In the genomic region with DNA sequence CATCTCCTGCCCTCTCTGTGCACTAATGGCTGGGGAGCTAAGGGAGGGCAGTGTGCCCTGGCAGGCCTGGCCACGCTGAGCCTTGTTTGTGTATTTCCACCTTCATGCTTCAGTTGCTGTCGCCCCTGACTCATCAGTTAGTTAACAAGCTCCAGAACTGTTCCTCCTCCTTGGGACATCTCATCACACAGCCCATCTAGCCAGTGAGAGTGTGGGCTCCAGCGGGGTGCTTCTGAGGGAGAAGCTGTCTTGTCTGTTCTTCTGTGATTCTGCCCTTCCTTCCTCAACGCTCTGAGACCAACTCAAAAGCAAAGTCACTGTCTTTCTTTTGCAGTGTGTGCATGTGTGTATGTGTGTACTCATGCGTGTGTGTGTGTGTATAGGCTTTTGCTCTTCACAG, we compare ENCODE assay signal across 2 cellular contexts.
A peak's percentile ranks its signal among the peaks of the same experiment; 100 is the strongest.
TF ChIP-seq lines count a peak whose summit lies in the region.

No MANE protein-coding gene starts in this region.

TF ChIP-seq in GM12891, 5 proteins besides CTCF, POLR2A, EP300 and RAD21 (continued from another document):
- TF ChIP-seq TAF1 (IDR thresholded peaks at IDR 0.05; ENCODE audit: low read depth, low read length) (no peak), POLR2AphosphoS5 (IDR thresholded peaks at IDR 0.05; ENCODE audit: low read depth, low read length) (no peak), PAX5 (IDR thresholded peaks at IDR 0.05; ENCODE audit: insufficient read depth, low read length, severe bottlenecking) (no peak)

TF ChIP-seq in K562, 482 proteins besides CTCF, POLR2A, EP300 and RAD21 (continued from another document and continues in another):
- TF ChIP-seq MEIS2 (IDR thresholded peaks at IDR 0.05; ENCODE audit: partially characterized antibody) (no peak), ZNF696 (CRISPR knock-in tag; conservative IDR thresholded peaks at IDR 0.05) (no peak), DACH1 (IDR thresholded peaks at IDR 0.05; ENCODE audit: partially characterized antibody) (no peak), ARNT (IDR thresholded peaks at IDR 0.05) (no peak), TRIM24 (IDR thresholded peaks at IDR 0.05) (no peak), ZNF507 (tag; conservative IDR thresholded peaks at IDR 0.05) (no peak), DNMT1 (IDR thresholded peaks at IDR 0.05) (no peak), CEBPG (CRISPR knock-in tag; IDR thresholded peaks at IDR 0.05) (no peak), CEBPG (tag; conservative IDR thresholded peaks at IDR 0.05 in 1 of 2, IDR thresholded peaks at IDR 0.05 in 1 of 2) (no peak), SNRNP70 (optimal IDR thresholded peaks at IDR 0.05; ENCODE audit: low read depth, low read length) (no peak), RBBP5 (IDR thresholded peaks at IDR 0.05; ENCODE audit: borderline replicate concordance, insufficient read depth, low read length, poor library complexity, severe bottlenecking) (no peak), CBFA2T3 (IDR thresholded peaks at IDR 0.05) (peak; percentile 23; the same call in 1 of the 2 replicates), NCOA1 (IDR thresholded peaks at IDR 0.05; ENCODE audit: low read depth) (no peak), PPARD (CRISPR knock-in tag; IDR thresholded peaks at IDR 0.05) (no peak), KDM1A (IDR thresholded peaks at IDR 0.05) (peak in 1 of 2 experiments; percentile 13; a peak in 1 of 4 replicates), CBX3 (IDR thresholded peaks at IDR 0.05; ENCODE audit: borderline replicate concordance in 1 of 2, low read length in 2 of 2) (no peak), ZNF586 (CRISPR knock-in tag; conservative IDR thresholded peaks at IDR 0.05) (no peak), NFE2 (IDR thresholded peaks at IDR 0.05; ENCODE audit: low read depth) (0 out of 2 replicates have a peak, but pooled peaks have one; percentile 18), SMARCB1 (IDR thresholded peaks at IDR 0.05; ENCODE audit: insufficient read length, low read depth) (no peak), ZNF274 (IDR thresholded peaks at IDR 0.05; ENCODE audit: borderline replicate concordance, low read depth, low read length) (no peak), ZNF830 (CRISPR knock-in tag; IDR thresholded peaks at IDR 0.05) (no peak), ZNF124 (CRISPR knock-in tag; IDR thresholded peaks at IDR 0.05) (no peak), CTBP1 (IDR thresholded peaks at IDR 0.05; ENCODE audit: borderline replicate concordance) (peak; percentile 25; the same call in 1 of the 2 replicates), ZNF717 (CRISPR knock-in tag; IDR thresholded peaks at IDR 0.05) (no peak), ZNF408 (CRISPR knock-in tag; IDR thresholded peaks at IDR 0.05; ENCODE audit: low read depth) (no peak), DMBX1 (CRISPR knock-in tag; IDR thresholded peaks at IDR 0.05; ENCODE audit: borderline replicate concordance) (0 out of 2 replicates have a peak, but pooled peaks have one; percentile 26), ZNF668 (CRISPR knock-in tag; IDR thresholded peaks at IDR 0.05) (no peak), U2AF1 (optimal IDR thresholded peaks at IDR 0.05; ENCODE audit: low read depth, low read length) (no peak), TCF3 (CRISPR knock-in tag; IDR thresholded peaks at IDR 0.05) (peak; percentile 28; the same call in 1 of the 2 replicates), ZNF197 (CRISPR knock-in tag; IDR thresholded peaks at IDR 0.05; ENCODE audit: low read depth) (no peak), ZFP1 (CRISPR knock-in tag; IDR thresholded peaks at IDR 0.05) (no peak), MAFK (IDR thresholded peaks at IDR 0.05; ENCODE audit: low read length) (no peak)
- TF ChIP-seq, protein P1, sequence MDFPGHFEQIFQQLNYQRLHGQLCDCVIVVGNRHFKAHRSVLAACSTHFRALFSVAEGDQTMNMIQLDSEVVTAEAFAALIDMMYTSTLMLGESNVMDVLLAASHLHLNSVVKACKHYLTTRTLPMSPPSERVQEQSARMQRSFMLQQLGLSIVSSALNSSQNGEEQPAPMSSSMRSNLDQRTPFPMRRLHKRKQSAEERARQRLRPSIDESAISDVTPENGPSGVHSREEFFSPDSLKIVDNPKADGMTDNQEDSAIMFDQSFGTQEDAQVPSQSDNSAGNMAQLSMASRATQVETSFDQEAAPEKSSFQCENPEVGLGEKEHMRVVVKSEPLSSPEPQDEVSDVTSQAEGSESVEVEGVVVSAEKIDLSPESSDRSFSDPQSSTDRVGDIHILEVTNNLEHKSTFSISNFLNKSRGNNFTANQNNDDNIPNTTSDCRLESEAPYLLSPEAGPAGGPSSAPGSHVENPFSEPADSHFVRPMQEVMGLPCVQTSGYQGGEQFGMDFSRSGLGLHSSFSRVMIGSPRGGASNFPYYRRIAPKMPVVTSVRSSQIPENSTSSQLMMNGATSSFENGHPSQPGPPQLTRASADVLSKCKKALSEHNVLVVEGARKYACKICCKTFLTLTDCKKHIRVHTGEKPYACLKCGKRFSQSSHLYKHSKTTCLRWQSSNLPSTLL (IDR thresholded peaks at IDR 0.05): no peak
- TF ChIP-seq, protein P2, sequence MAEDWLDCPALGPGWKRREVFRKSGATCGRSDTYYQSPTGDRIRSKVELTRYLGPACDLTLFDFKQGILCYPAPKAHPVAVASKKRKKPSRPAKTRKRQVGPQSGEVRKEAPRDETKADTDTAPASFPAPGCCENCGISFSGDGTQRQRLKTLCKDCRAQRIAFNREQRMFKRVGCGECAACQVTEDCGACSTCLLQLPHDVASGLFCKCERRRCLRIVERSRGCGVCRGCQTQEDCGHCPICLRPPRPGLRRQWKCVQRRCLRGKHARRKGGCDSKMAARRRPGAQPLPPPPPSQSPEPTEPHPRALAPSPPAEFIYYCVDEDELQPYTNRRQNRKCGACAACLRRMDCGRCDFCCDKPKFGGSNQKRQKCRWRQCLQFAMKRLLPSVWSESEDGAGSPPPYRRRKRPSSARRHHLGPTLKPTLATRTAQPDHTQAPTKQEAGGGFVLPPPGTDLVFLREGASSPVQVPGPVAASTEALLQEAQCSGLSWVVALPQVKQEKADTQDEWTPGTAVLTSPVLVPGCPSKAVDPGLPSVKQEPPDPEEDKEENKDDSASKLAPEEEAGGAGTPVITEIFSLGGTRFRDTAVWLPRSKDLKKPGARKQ (CRISPR knock-in tag; IDR thresholded peaks at IDR 0.05): no peak
- TF ChIP-seq, protein P3, sequence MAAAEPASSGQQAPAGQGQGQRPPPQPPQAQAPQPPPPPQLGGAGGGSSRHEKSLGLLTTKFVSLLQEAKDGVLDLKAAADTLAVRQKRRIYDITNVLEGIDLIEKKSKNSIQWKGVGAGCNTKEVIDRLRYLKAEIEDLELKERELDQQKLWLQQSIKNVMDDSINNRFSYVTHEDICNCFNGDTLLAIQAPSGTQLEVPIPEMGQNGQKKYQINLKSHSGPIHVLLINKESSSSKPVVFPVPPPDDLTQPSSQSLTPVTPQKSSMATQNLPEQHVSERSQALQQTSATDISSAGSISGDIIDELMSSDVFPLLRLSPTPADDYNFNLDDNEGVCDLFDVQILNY (CRISPR knock-in tag; IDR thresholded peaks at IDR 0.05): no peak
- TF ChIP-seq, protein P4, sequence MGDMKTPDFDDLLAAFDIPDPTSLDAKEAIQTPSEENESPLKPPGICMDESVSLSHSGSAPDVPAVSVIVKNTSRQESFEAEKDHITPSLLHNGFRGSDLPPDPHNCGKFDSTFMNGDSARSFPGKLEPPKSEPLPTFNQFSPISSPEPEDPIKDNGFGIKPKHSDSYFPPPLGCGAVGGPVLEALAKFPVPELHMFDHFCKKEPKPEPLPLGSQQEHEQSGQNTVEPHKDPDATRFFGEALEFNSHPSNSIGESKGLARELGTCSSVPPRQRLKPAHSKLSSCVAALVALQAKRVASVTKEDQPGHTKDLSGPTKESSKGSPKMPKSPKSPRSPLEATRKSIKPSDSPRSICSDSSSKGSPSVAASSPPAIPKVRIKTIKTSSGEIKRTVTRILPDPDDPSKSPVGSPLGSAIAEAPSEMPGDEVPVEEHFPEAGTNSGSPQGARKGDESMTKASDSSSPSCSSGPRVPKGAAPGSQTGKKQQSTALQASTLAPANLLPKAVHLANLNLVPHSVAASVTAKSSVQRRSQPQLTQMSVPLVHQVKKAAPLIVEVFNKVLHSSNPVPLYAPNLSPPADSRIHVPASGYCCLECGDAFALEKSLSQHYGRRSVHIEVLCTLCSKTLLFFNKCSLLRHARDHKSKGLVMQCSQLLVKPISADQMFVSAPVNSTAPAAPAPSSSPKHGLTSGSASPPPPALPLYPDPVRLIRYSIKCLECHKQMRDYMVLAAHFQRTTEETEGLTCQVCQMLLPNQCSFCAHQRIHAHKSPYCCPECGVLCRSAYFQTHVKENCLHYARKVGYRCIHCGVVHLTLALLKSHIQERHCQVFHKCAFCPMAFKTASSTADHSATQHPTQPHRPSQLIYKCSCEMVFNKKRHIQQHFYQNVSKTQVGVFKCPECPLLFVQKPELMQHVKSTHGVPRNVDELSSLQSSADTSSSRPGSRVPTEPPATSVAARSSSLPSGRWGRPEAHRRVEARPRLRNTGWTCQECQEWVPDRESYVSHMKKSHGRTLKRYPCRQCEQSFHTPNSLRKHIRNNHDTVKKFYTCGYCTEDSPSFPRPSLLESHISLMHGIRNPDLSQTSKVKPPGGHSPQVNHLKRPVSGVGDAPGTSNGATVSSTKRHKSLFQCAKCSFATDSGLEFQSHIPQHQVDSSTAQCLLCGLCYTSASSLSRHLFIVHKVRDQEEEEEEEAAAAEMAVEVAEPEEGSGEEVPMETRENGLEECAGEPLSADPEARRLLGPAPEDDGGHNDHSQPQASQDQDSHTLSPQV (IDR thresholded peaks at IDR 0.05): peak; percentile 46; the same call in 1 of the 2 replicates
- TF ChIP-seq, protein P5, sequence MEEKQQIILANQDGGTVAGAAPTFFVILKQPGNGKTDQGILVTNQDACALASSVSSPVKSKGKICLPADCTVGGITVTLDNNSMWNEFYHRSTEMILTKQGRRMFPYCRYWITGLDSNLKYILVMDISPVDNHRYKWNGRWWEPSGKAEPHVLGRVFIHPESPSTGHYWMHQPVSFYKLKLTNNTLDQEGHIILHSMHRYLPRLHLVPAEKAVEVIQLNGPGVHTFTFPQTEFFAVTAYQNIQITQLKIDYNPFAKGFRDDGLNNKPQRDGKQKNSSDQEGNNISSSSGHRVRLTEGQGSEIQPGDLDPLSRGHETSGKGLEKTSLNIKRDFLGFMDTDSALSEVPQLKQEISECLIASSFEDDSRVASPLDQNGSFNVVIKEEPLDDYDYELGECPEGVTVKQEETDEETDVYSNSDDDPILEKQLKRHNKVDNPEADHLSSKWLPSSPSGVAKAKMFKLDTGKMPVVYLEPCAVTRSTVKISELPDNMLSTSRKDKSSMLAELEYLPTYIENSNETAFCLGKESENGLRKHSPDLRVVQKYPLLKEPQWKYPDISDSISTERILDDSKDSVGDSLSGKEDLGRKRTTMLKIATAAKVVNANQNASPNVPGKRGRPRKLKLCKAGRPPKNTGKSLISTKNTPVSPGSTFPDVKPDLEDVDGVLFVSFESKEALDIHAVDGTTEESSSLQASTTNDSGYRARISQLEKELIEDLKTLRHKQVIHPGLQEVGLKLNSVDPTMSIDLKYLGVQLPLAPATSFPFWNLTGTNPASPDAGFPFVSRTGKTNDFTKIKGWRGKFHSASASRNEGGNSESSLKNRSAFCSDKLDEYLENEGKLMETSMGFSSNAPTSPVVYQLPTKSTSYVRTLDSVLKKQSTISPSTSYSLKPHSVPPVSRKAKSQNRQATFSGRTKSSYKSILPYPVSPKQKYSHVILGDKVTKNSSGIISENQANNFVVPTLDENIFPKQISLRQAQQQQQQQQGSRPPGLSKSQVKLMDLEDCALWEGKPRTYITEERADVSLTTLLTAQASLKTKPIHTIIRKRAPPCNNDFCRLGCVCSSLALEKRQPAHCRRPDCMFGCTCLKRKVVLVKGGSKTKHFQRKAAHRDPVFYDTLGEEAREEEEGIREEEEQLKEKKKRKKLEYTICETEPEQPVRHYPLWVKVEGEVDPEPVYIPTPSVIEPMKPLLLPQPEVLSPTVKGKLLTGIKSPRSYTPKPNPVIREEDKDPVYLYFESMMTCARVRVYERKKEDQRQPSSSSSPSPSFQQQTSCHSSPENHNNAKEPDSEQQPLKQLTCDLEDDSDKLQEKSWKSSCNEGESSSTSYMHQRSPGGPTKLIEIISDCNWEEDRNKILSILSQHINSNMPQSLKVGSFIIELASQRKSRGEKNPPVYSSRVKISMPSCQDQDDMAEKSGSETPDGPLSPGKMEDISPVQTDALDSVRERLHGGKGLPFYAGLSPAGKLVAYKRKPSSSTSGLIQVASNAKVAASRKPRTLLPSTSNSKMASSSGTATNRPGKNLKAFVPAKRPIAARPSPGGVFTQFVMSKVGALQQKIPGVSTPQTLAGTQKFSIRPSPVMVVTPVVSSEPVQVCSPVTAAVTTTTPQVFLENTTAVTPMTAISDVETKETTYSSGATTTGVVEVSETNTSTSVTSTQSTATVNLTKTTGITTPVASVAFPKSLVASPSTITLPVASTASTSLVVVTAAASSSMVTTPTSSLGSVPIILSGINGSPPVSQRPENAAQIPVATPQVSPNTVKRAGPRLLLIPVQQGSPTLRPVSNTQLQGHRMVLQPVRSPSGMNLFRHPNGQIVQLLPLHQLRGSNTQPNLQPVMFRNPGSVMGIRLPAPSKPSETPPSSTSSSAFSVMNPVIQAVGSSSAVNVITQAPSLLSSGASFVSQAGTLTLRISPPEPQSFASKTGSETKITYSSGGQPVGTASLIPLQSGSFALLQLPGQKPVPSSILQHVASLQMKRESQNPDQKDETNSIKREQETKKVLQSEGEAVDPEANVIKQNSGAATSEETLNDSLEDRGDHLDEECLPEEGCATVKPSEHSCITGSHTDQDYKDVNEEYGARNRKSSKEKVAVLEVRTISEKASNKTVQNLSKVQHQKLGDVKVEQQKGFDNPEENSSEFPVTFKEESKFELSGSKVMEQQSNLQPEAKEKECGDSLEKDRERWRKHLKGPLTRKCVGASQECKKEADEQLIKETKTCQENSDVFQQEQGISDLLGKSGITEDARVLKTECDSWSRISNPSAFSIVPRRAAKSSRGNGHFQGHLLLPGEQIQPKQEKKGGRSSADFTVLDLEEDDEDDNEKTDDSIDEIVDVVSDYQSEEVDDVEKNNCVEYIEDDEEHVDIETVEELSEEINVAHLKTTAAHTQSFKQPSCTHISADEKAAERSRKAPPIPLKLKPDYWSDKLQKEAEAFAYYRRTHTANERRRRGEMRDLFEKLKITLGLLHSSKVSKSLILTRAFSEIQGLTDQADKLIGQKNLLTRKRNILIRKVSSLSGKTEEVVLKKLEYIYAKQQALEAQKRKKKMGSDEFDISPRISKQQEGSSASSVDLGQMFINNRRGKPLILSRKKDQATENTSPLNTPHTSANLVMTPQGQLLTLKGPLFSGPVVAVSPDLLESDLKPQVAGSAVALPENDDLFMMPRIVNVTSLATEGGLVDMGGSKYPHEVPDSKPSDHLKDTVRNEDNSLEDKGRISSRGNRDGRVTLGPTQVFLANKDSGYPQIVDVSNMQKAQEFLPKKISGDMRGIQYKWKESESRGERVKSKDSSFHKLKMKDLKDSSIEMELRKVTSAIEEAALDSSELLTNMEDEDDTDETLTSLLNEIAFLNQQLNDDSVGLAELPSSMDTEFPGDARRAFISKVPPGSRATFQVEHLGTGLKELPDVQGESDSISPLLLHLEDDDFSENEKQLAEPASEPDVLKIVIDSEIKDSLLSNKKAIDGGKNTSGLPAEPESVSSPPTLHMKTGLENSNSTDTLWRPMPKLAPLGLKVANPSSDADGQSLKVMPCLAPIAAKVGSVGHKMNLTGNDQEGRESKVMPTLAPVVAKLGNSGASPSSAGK (IDR thresholded peaks at IDR 0.05): peak; percentile 49; the same call in 1 of the 2 replicates
- TF ChIP-seq, protein P6, sequence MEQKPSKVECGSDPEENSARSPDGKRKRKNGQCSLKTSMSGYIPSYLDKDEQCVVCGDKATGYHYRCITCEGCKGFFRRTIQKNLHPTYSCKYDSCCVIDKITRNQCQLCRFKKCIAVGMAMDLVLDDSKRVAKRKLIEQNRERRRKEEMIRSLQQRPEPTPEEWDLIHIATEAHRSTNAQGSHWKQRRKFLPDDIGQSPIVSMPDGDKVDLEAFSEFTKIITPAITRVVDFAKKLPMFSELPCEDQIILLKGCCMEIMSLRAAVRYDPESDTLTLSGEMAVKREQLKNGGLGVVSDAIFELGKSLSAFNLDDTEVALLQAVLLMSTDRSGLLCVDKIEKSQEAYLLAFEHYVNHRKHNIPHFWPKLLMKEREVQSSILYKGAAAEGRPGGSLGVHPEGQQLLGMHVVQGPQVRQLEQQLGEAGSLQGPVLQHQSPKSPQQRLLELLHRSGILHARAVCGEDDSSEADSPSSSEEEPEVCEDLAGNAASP (IDR thresholded peaks at IDR 0.05): no peak
